Comparison of ENCODE assay signal across 23 cellular contexts in genomic region chr9:122695696-122696095, GRCh38. TPM values are rescaled to one million over a fixed set of nuclear protein-coding genes. Genes with fewer than 3 reads are reported as not detected.
DNase-seq lines count a peak whose midpoint lies in the region; ATAC-seq and TF ChIP-seq lines count a peak whose summit lies in the region.
"Had no signal": no experiment of that assay in that cellular context is flagged by ENCODE, and none has a peak within 500 bp of the region (broad histone marks: within the 10 kb centered on the region; RNA-seq: fewer than 3 reads in every experiment).

No MANE protein-coding gene starts in this region.

- H3K27ac ChIP-seq in RWPE1 = no peak overlapping the region
- H3K27ac ChIP-seq in CD4-positive, alpha-beta T cell (ENCODE audit: low read depth, low read length) = no peak overlapping the region
- no peak overlapping the region for H3K27ac ChIP-seq in neural progenitor cell
- H3K27ac ChIP-seq: 22Rv1, SK-N-MC had no signal

- no peak for ATAC-seq in activated T-cell treated with anti-CD3 and anti-CD28 coated beads, Interleukin-2, amount 50 U/mL, for 72 hours (replicated peaks in 1 of 2)
- no peak for ATAC-seq in GM18868 (IDR thresholded peaks at IDR 0.05; ENCODE audit: unreplicated experiment)
- ATAC-seq in CD4-positive, alpha-beta T cell (ENCODE audit: poor library complexity) = no peak
- ATAC-seq: CD8-positive, alpha-beta T cell; GM12878 had no signal

- peaks cover 5 to 8% of the 10 kb centered on the region in 2 donors for H3K9me3 Mint-ChIP-seq in activated T-cell treated with anti-CD3 and anti-CD28 coated beads, Interleukin-2, amount 50 U/mL, for 72 hours
- peaks cover 15% of the 10 kb centered on the region for H3K9me3 Mint-ChIP-seq in CD4-positive, alpha-beta T cell
- H3K9me3 Mint-ChIP-seq in neural progenitor cell = no peaks in the 10 kb centered on the region
- no peaks in the 10 kb centered on the region for H3K9me3 Mint-ChIP-seq in T-helper 2 cell treated with Interferon-gamma antibody and Interleukin-4, amounts not matched to agents 5 μg/mL and 100 μg/mL, for 36 hours

- H3F3A ChIP-seq in neural progenitor cell (ENCODE audit: low read depth) = no peaks in the 10 kb centered on the region

- H4K20me1 ChIP-seq in neural progenitor cell (ENCODE audit: low read depth) = no peaks in the 10 kb centered on the region

- no peaks in the 10 kb centered on the region for H3K36me3 ChIP-seq in neural progenitor cell

- TF ChIP-seq CTCF in RWPE1 (conservative IDR thresholded peaks at IDR 0.05; ENCODE audit: low read depth) (no peak), epithelial cell of esophagus (IDR thresholded peaks at IDR 0.05; ENCODE audit: insufficient read depth, low read depth, low read length, missing control alignments) (no peak), neural progenitor cell (IDR thresholded peaks at IDR 0.05) (no peak)
- no peak for TF ChIP-seq CTCF in CD4-positive, alpha-beta T cell (IDR thresholded peaks at IDR 0.05)

- CTCF ChIA-PET in RWPE1 (lab: Yijun Ruan, JAX) = no interaction called here
- CTCF ChIA-PET in CD4-positive, alpha-beta T cell (lab: Charles Lee) = no interaction called here

- no peaks in the 10 kb centered on the region for H3K4me1 ChIP-seq in neural progenitor cell

- peaks cover 8% of the 10 kb centered on the region for H3K9me3 ChIP-seq in CD4-positive, alpha-beta T cell (ENCODE audit: control insufficient read depth, low read length)
- H3K9me3 ChIP-seq in neural progenitor cell (ENCODE audit: low read depth) = peaks cover 7% of the 10 kb centered on the region

- intact Hi-C loops in CD4-positive, alpha-beta T cell (cut with DNase I, micrococcal nuclease) = no loop called here

- no peak for DNase-seq in activated T-cell treated with anti-CD3 and anti-CD28 coated beads, Interleukin-2, amount 50 U/mL, for 72 hours
- DNase-seq in activated T-cell treated with anti-CD3 and anti-CD28 coated beads, Interleukin-2, amount 50 U/mL, for 1 hour = no peak
- peak; percentile 30 for DNase-seq in RWPE1 (ENCODE audit: low spot score)
- DNase-seq in epithelial cell of esophagus (ENCODE audit: low read depth) = peak; percentile 26
- no peak for DNase-seq in CD4-positive, alpha-beta T cell
- no peak for DNase-seq in neural progenitor cell (ENCODE audit: low spot score)
- DNase-seq in T-helper 2 cell treated with Interferon-gamma antibody and Interleukin-4, amounts not matched to agents 5 μg/mL and 100 μg/mL, for 36 hours (ENCODE audit: low spot score) = no peak
- DNase-seq: CD8-positive, alpha-beta T cell; DMS79 treated with DMSO at 0.1 percent for 48 hours; GDM1; GOT3; Kasumi-1; MV-4-11; NCI-H1417 treated with DMSO at 0.1 percent for 48 hours; NCI-H2029; NCI-H748 treated with DMSO at 0.1 percent for 48 hours; OCI-M1; Right ventricle myocardium superior had no signal

- no peak overlapping the region for H3K9ac ChIP-seq in neural progenitor cell

- no peaks in the 10 kb centered on the region for H3K79me2 ChIP-seq in neural progenitor cell (ENCODE audit: low read depth)

- no peak overlapping the region for H3K4me2 ChIP-seq in neural progenitor cell

- peaks cover 1 to 2% of the 10 kb centered on the region in 2 donors for H3K36me3 Mint-ChIP-seq in activated T-cell treated with anti-CD3 and anti-CD28 coated beads, Interleukin-2, amount 50 U/mL, for 72 hours (ENCODE audit: insufficient read depth in 2 of 2)
- H3K36me3 Mint-ChIP-seq in CD4-positive, alpha-beta T cell (ENCODE audit: low read depth) = peaks cover 8% of the 10 kb centered on the region
- H3K36me3 Mint-ChIP-seq in neural progenitor cell = no peaks in the 10 kb centered on the region
- no peaks in the 10 kb centered on the region for H3K36me3 Mint-ChIP-seq in T-helper 2 cell treated with Interferon-gamma antibody and Interleukin-4, amounts not matched to agents 5 μg/mL and 100 μg/mL, for 36 hours (ENCODE audit: low read depth)
- H3K36me3 Mint-ChIP-seq: CD8-positive, alpha-beta T cell had no signal

- H3K4me1 Mint-ChIP-seq in activated T-cell treated with anti-CD3 and anti-CD28 coated beads, Interleukin-2, amount 50 U/mL, for 72 hours (ENCODE audit: low read depth) = no peaks in the 10 kb centered on the region
- H3K4me1 Mint-ChIP-seq in CD4-positive, alpha-beta T cell (ENCODE audit: low read depth) = no peaks in the 10 kb centered on the region
- H3K4me1 Mint-ChIP-seq in neural progenitor cell = no peaks in the 10 kb centered on the region
- no peaks in the 10 kb centered on the region for H3K4me1 Mint-ChIP-seq in T-helper 2 cell treated with Interferon-gamma antibody and Interleukin-4, amounts not matched to agents 5 μg/mL and 100 μg/mL, for 36 hours (ENCODE audit: low read depth)

- H3K27me3 Mint-ChIP-seq in activated T-cell treated with anti-CD3 and anti-CD28 coated beads, Interleukin-2, amount 50 U/mL, for 72 hours (ENCODE audit: low read depth) = no peaks in the 10 kb centered on the region
- H3K27me3 Mint-ChIP-seq in CD4-positive, alpha-beta T cell = no peaks in the 10 kb centered on the region
- peaks cover 2% of the 10 kb centered on the region for H3K27me3 Mint-ChIP-seq in neural progenitor cell (ENCODE audit: insufficient read depth, low read depth)
- no peaks in the 10 kb centered on the region for H3K27me3 Mint-ChIP-seq in T-helper 2 cell treated with Interferon-gamma antibody and Interleukin-4, amounts not matched to agents 5 μg/mL and 100 μg/mL, for 36 hours (ENCODE audit: low read depth)

- peak overlapping the region; percentile 44 for H3K27ac Mint-ChIP-seq in activated T-cell treated with anti-CD3 and anti-CD28 coated beads, Interleukin-2, amount 50 U/mL, for 72 hours
- H3K27ac Mint-ChIP-seq in CD4-positive, alpha-beta T cell = no peak overlapping the region
- no peak overlapping the region for H3K27ac Mint-ChIP-seq in neural progenitor cell
- H3K27ac Mint-ChIP-seq in T-helper 2 cell treated with Interferon-gamma antibody and Interleukin-4, amounts not matched to agents 5 μg/mL and 100 μg/mL, for 36 hours = no peak overlapping the region
- H3K27ac Mint-ChIP-seq: CD8-positive, alpha-beta T cell had no signal

- no peak overlapping the region for H2AFZ ChIP-seq in neural progenitor cell (replicated peaks)

- no peak overlapping the region for H3K4me3 ChIP-seq in epithelial cell of esophagus (ENCODE audit: low read length)
- H3K4me3 ChIP-seq in neural progenitor cell = no peak overlapping the region
- H3K4me3 ChIP-seq: GM12878, SK-N-MC had no signal

- no peaks in the 10 kb centered on the region for H3K27me3 ChIP-seq in CD4-positive, alpha-beta T cell (ENCODE audit: control insufficient read depth, insufficient read depth, low read length)
- no peaks in the 10 kb centered on the region for H3K27me3 ChIP-seq in neural progenitor cell

- POLR2A ChIA-PET in RWPE1 (lab: Yijun Ruan, JAX; ENCODE audit: low non-redundant PET) = no interaction called here
- POLR2A ChIA-PET in CD4-positive, alpha-beta T cell (lab: Charles Lee) = no interaction called here

- no peak overlapping the region for H3K4me3 Mint-ChIP-seq in activated T-cell treated with anti-CD3 and anti-CD28 coated beads, Interleukin-2, amount 50 U/mL, for 72 hours
- H3K4me3 Mint-ChIP-seq in CD4-positive, alpha-beta T cell = no peak overlapping the region
- no peak overlapping the region for H3K4me3 Mint-ChIP-seq in neural progenitor cell
- H3K4me3 Mint-ChIP-seq in T-helper 2 cell treated with Interferon-gamma antibody and Interleukin-4, amounts not matched to agents 5 μg/mL and 100 μg/mL, for 36 hours = no peak overlapping the region
- H3K4me3 Mint-ChIP-seq: CD8-positive, alpha-beta T cell had no signal

RNA-seq across cellular contexts. Expression of gene OR1L3, which starts 20.8 kb away (rescaled TPM):
- not detected for total RNA-seq in activated T-cell treated with anti-CD3 and anti-CD28 coated beads, Interleukin-2, amount 50 U/mL, for 72 hours
- not detected for total RNA-seq in CD4-positive, alpha-beta T cell
- total RNA-seq in neural progenitor cell (ENCODE audit: low replicate concordance) = not detected in 2 replicates
- total RNA-seq: CD8-positive, alpha-beta T cell; GM12878; NCI-H460; Right ventricle myocardium superior had no signal

RNA-seq across cellular contexts. Expression of gene OR1L4, which starts 28.1 kb away (rescaled TPM):
- not detected for total RNA-seq in activated T-cell treated with anti-CD3 and anti-CD28 coated beads, Interleukin-2, amount 50 U/mL, for 72 hours
- not detected for total RNA-seq in CD4-positive, alpha-beta T cell
- total RNA-seq in neural progenitor cell (ENCODE audit: low replicate concordance) = not detected in 2 replicates
- total RNA-seq: CD8-positive, alpha-beta T cell; GM12878; NCI-H460; Right ventricle myocardium superior had no signal

RNA-seq across cellular contexts. Expression of gene OR1L1, which starts 34.2 kb away (rescaled TPM):
- total RNA-seq in activated T-cell treated with anti-CD3 and anti-CD28 coated beads, Interleukin-2, amount 50 U/mL, for 72 hours = not detected
- total RNA-seq in CD4-positive, alpha-beta T cell = not detected
- not detected in 2 replicates for total RNA-seq in neural progenitor cell (ENCODE audit: low replicate concordance)
- total RNA-seq: CD8-positive, alpha-beta T cell; GM12878; NCI-H460; Right ventricle myocardium superior had no signal

RNA-seq across cellular contexts. Expression of gene OR1B1, which starts 38.3 kb away (rescaled TPM):
- not detected for total RNA-seq in activated T-cell treated with anti-CD3 and anti-CD28 coated beads, Interleukin-2, amount 50 U/mL, for 72 hours
- not detected for total RNA-seq in CD4-positive, alpha-beta T cell
- not detected in 2 replicates for total RNA-seq in neural progenitor cell (ENCODE audit: low replicate concordance)
- total RNA-seq: CD8-positive, alpha-beta T cell; GM12878; NCI-H460; Right ventricle myocardium superior had no signal

RNA-seq across cellular contexts. Expression of gene OR1L6, which starts 46.4 kb away (rescaled TPM):
- total RNA-seq in activated T-cell treated with anti-CD3 and anti-CD28 coated beads, Interleukin-2, amount 50 U/mL, for 72 hours = not detected
- not detected for total RNA-seq in CD4-positive, alpha-beta T cell
- total RNA-seq in neural progenitor cell (ENCODE audit: low replicate concordance) = not detected in 2 replicates
- total RNA-seq: CD8-positive, alpha-beta T cell; GM12878; NCI-H460; Right ventricle myocardium superior had no signal

Comparison
In these comparisons a context has a peak if more than half of its experiments do, and no peak if none do; other contexts are left out.
1. DNase-seq: peak in RWPE1 (single experiment) and epithelial cell of esophagus (single experiment); none in activated T-cell treated with anti-CD3 and anti-CD28 coated beads, Interleukin-2, amount 50 U/mL, for 72 hours (0 of 2), activated T-cell treated with anti-CD3 and anti-CD28 coated beads, Interleukin-2, amount 50 U/mL, for 1 hour (single experiment), CD4-positive, alpha-beta T cell (0 of 10), neural progenitor cell (single experiment) and T-helper 2 cell treated with Interferon-gamma antibody and Interleukin-4, amounts not matched to agents 5 μg/mL and 100 μg/mL, for 36 hours (single experiment).